ENCODE assay signal across 22 cellular contexts in genomic region chr9:82882744-82883143, GRCh38.
DNase-seq lines count a peak whose midpoint lies in the region; ATAC-seq, FAIRE-seq and TF ChIP-seq lines count a peak whose summit lies in the region.
"Had no signal": no experiment of that assay in that cellular context is flagged by ENCODE, and none has a peak within 500 bp of the region (broad histone marks: within the 10 kb centered on the region; RNA-seq: fewer than 3 reads in every experiment).

No MANE protein-coding gene starts in this region.

- H3K4me3 Mint-ChIP-seq in osteocyte (ENCODE audit: unreplicated experiment): no peak overlapping the region
- H3K4me3 Mint-ChIP-seq: stimulated activated naive CD8-positive, alpha-beta T cell treated with anti-CD3 and anti-CD28 coated beads, Interleukin-15, amount 100 ng/mL, for 72 hours had no signal

- H3K9me3 Mint-ChIP-seq in osteocyte (ENCODE audit: unreplicated experiment): no peaks in the 10 kb centered on the region
- H3K9me3 Mint-ChIP-seq: stimulated activated naive CD8-positive, alpha-beta T cell treated with anti-CD3 and anti-CD28 coated beads, Interleukin-15, amount 100 ng/mL, for 72 hours had no signal

- ATAC-seq in HG02623 (IDR thresholded peaks at IDR 0.05; ENCODE audit: unreplicated experiment): no peak
- ATAC-seq: esophagus mucosa; lower lobe of right lung; stimulated activated naive CD8-positive, alpha-beta T cell treated with anti-CD3 and anti-CD28 coated beads, Interleukin-15, amount 100 ng/mL, for 72 hours had no signal

- TF ChIP-seq CTCF in astrocyte of the cerebellum (IDR thresholded peaks at IDR 0.05; ENCODE audit: low read depth, low read length, missing control alignments) (no peak), osteocyte (IDR thresholded peaks at IDR 0.05) (no peak)

- H3K27me3 Mint-ChIP-seq in osteocyte (ENCODE audit: unreplicated experiment): no peaks in the 10 kb centered on the region
- H3K27me3 Mint-ChIP-seq: stimulated activated naive CD8-positive, alpha-beta T cell treated with anti-CD3 and anti-CD28 coated beads, Interleukin-15, amount 100 ng/mL, for 72 hours had no signal

- H3K27ac Mint-ChIP-seq in osteocyte (ENCODE audit: unreplicated experiment): no peak overlapping the region

- DNase-seq in HTR-8/SVneo (ENCODE audit: insufficient read length, low spot score): peak; percentile 24
- DNase-seq in astrocyte of the cerebellum (ENCODE audit: low read depth): peak; percentile 16
- DNase-seq in glomerular visceral epithelial cell (ENCODE audit: extremely low spot score): peak; percentile 7
- DNase-seq in urothelium cell line (ENCODE audit: low spot score): peak; percentile 24
- DNase-seq in mucosa of gallbladder (ENCODE audit: low spot score): no peak
- no peak for DNase-seq in osteocyte (ENCODE audit: extremely low spot score, unreplicated experiment)
- DNase-seq: activated effector memory CD4-positive, alpha-beta T cell treated with Interleukin-2 at 50 U/mL for 16 hours; central memory CD4-positive, alpha-beta T cell; COR-L47; head of caudate nucleus; lower lobe of right lung; NCI-H1930; NCI-H226; occipital lobe; OCI-M1; stimulated activated CD4-positive, alpha-beta T cell treated with anti-CD3 and anti-CD28 coated beads, Interleukin-4, amount 100 ng/mL, for 4 hours; stimulated activated naive CD8-positive, alpha-beta T cell treated with anti-CD3 and anti-CD28 coated beads, Interleukin-15, amount 100 ng/mL, for 72 hours; transverse colon had no signal

- no peak overlapping the region for H3K4me3 ChIP-seq in astrocyte of the cerebellum (ENCODE audit: low read depth, low read length)
- H3K4me3 ChIP-seq: lower lobe of right lung, right atrium auricular region, transverse colon had no signal

- FAIRE-seq in HTR-8/SVneo (lab: Jason Lieb, UNC) (no peak), urothelium cell line (lab: Jason Lieb, UNC) (no peak)
- FAIRE-seq: G401.6 had no signal

- H3K4me1 Mint-ChIP-seq in osteocyte (ENCODE audit: unreplicated experiment): no peaks in the 10 kb centered on the region
- H3K4me1 Mint-ChIP-seq: stimulated activated naive CD8-positive, alpha-beta T cell treated with anti-CD3 and anti-CD28 coated beads, Interleukin-15, amount 100 ng/mL, for 72 hours had no signal

- in situ Hi-C loops in astrocyte of the cerebellum (cut with HindIII; ENCODE audit: low sequenced_read_pairs): no loop called here

- H3K36me3 Mint-ChIP-seq in osteocyte (ENCODE audit: unreplicated experiment): no peaks in the 10 kb centered on the region

Comparison
In these comparisons a context has a peak if more than half of its experiments do, and no peak if none do; other contexts are left out.
1. DNase-seq: peak in HTR-8/SVneo (single experiment), astrocyte of the cerebellum (single experiment), glomerular visceral epithelial cell (single experiment) and urothelium cell line (single experiment); none in mucosa of gallbladder (single experiment) and osteocyte (single experiment).